Comparison of ENCODE assay signal across 11 cellular contexts in the genomic region with DNA sequence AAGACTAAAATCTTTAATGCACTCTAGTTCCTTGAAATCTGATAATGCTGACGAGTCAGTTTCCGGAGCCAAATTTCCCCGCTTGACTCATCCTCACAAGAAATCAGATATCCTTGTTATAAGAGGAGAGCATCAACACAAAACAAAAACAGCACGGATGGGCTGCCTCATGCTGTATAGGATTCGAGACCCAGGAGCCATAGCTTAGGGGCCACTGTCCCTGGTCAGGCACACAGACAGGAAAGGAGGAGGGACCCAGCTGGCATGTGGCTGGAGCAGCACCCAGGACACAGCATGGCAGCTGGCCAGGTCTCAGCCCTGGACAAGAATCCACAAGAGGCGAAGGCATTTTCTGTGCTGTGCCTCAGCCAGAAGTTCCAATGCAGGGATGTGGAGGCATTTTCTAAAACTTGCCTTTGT.
DNase-seq lines count a peak whose midpoint lies in the region; ATAC-seq and TF ChIP-seq lines count a peak whose summit lies in the region.
"Had no signal": no experiment of that assay in that cellular context is flagged by ENCODE, and none has a peak within 500 bp of the region (broad histone marks: within the 10 kb centered on the region; RNA-seq: fewer than 3 reads in every experiment).

No MANE protein-coding gene starts in this region.

- no peak for TF ChIP-seq CTCF in adrenal gland (IDR thresholded peaks at IDR 0.05)
- no peak for TF ChIP-seq CTCF in foreskin keratinocyte (conservative IDR thresholded peaks at IDR 0.05)

- 17 to 34% (median 30%) methylated on average over 5 to 6 of the region's 6 CpGs for WGBS in adrenal gland, 4 donors

- DNase-seq in COLO829 (ENCODE audit: low spot score) (peak; percentile 56), adrenal gland (peak; percentile 56 to 82 (median 66)), foreskin keratinocyte (peak; percentile 49 to 71), putamen (ENCODE audit: low spot score) (peak; percentile 71), NCI-H128 (lab: John Stamatoyannopoulos, UW; ENCODE audit: unreplicated experiment) (no peak), T-helper 9 cell (no peak), NOMO-1 treated with DMSO at 0.1 percent for 48 hours (lab: John Stamatoyannopoulos, UW; ENCODE audit: unreplicated experiment) (no peak)
- DNase-seq: DMS153, NCI-H1105, SHP77 treated with DMSO at 0.1 percent for 48 hours had no signal

- TF ChIP-seq POLR2A in adrenal gland (IDR thresholded peaks at IDR 0.05), result no peak

- H3K27me3 ChIP-seq in adrenal gland (no peaks in the 10 kb centered on the region), foreskin keratinocyte (no peaks in the 10 kb centered on the region)

- H3K4me3 ChIP-seq in adrenal gland, result no peak overlapping the region

- H3K9me3 ChIP-seq in adrenal gland (replicated peaks in 1 of 3), result no peaks in the 10 kb centered on the region

- ATAC-seq in foreskin keratinocyte, result peak; percentile 61
- ATAC-seq in HG02610 (IDR thresholded peaks at IDR 0.05; ENCODE audit: unreplicated experiment), result no peak

- H3K4me1 ChIP-seq in adrenal gland (replicated peaks in 1 of 2), result peaks cover 1 to 24% of the 10 kb centered on the region in 2 donors
- peaks cover 9% of the 10 kb centered on the region for H3K4me1 ChIP-seq in foreskin keratinocyte

- H3K36me3 ChIP-seq in adrenal gland (replicated peaks in 1 of 2), result no peaks in the 10 kb centered on the region

- peak overlapping the region in 3 of 5 donors; percentile 41 to 79 (median 70) for H3K27ac ChIP-seq in adrenal gland
- no peak overlapping the region for H3K27ac ChIP-seq in foreskin keratinocyte

- intact Hi-C loops in adrenal gland (cut with DNase I), result loop anchor here (10.0 kb wide), 2 partner anchors 94 to 174 kb away; no protein-coding TSS in a partner anchor

Comparison
In these comparisons a context has a peak if more than half of its experiments do, and no peak if none do; other contexts are left out.
1. DNase-seq: peak in COLO829 (single experiment), adrenal gland (7 of 7), foreskin keratinocyte (2 of 2) and putamen (single experiment); none in NCI-H128 (single experiment), T-helper 9 cell (single experiment) and NOMO-1 treated with DMSO at 0.1 percent for 48 hours (single experiment).